20 cellular contexts compared by ENCODE assay signal in genomic region chr5:102796481-102796880, GRCh38. TPM values are rescaled to one million over a fixed set of nuclear protein-coding genes. Genes with fewer than 3 reads are reported as not detected.
DNase-seq lines count a peak whose midpoint lies in the region; TF ChIP-seq lines count a peak whose summit lies in the region.
"Had no signal": no experiment of that assay in that cellular context is flagged by ENCODE, and none has a peak within 500 bp of the region (broad histone marks: within the 10 kb centered on the region; RNA-seq: fewer than 3 reads in every experiment).

No MANE protein-coding gene starts in this region.

- peaks cover 39% of the 10 kb centered on the region for H3K4me1 ChIP-seq in endocrine pancreas (ENCODE audit: control insufficient read depth, insufficient read depth, low read length)
- H3K4me1 ChIP-seq: prostate gland had no signal

- peak overlapping the region; percentile 66 for H3K4me3 ChIP-seq in endocrine pancreas (ENCODE audit: control insufficient read depth, insufficient read depth, low read length)
- H3K4me3 ChIP-seq: cardiac muscle cell, prostate gland had no signal

- peaks cover 3% of the 10 kb centered on the region for H3K9me3 Mint-ChIP-seq in nephron progenitor cell
- no peaks in the 10 kb centered on the region for H3K9me3 Mint-ChIP-seq in activated naive CD8-positive, alpha-beta T cell treated with anti-CD3 and anti-CD28 coated beads for 36 hours
- H3K9me3 Mint-ChIP-seq: activated CD8-positive, alpha-beta T cell treated with anti-CD3 and anti-CD28 coated beads for 36 hours; activated naive CD8-positive, alpha-beta T cell treated with anti-CD3 and anti-CD28 coated beads, Interleukin-2, amount 10 ng/mL, durations not matched to agents 7 days and 5 days; CD14-positive monocyte had no signal

- TF ChIP-seq CTCF in nephron progenitor cell (IDR thresholded peaks at IDR 0.05) (no peak), GM13977 (IDR thresholded peaks at IDR 0.05; ENCODE audit: extremely low read depth, insufficient read depth, missing control alignments) (no peak)

- no peaks in the 10 kb centered on the region for H3K9me3 ChIP-seq in endocrine pancreas (ENCODE audit: control insufficient read depth, low read length)
- H3K9me3 ChIP-seq: prostate gland had no signal

- H3K27ac Mint-ChIP-seq in nephron progenitor cell, result peak overlapping the region; percentile 3
- no peak overlapping the region for H3K27ac Mint-ChIP-seq in activated naive CD8-positive, alpha-beta T cell treated with anti-CD3 and anti-CD28 coated beads for 36 hours
- H3K27ac Mint-ChIP-seq: activated CD8-positive, alpha-beta T cell treated with anti-CD3 and anti-CD28 coated beads for 36 hours; activated naive CD8-positive, alpha-beta T cell treated with anti-CD3 and anti-CD28 coated beads, Interleukin-2, amount 10 ng/mL, durations not matched to agents 7 days and 5 days; CD14-positive monocyte had no signal

- no peak overlapping the region for H3K9ac ChIP-seq in endocrine pancreas (ENCODE audit: control insufficient read depth, insufficient read depth, low read length)

- no peaks in the 10 kb centered on the region for H3K27me3 ChIP-seq in endocrine pancreas (ENCODE audit: control insufficient read depth, insufficient read depth, low read length)
- H3K27me3 ChIP-seq: cardiac muscle cell had no signal

- in situ Hi-C loops in GM13977 (cut with MboI; ENCODE audit: low pct_unique_long_range_greater_than_20kb, low sequenced_read_pairs, unreplicated experiment), result no loop called here

- H3K4me3 Mint-ChIP-seq in nephron progenitor cell, result no peak overlapping the region
- H3K4me3 Mint-ChIP-seq in activated naive CD8-positive, alpha-beta T cell treated with anti-CD3 and anti-CD28 coated beads for 36 hours, result no peak overlapping the region
- H3K4me3 Mint-ChIP-seq: activated CD8-positive, alpha-beta T cell treated with anti-CD3 and anti-CD28 coated beads for 36 hours; activated naive CD8-positive, alpha-beta T cell treated with anti-CD3 and anti-CD28 coated beads, Interleukin-2, amount 10 ng/mL, durations not matched to agents 7 days and 5 days; CD14-positive monocyte had no signal

- H3K36me3 Mint-ChIP-seq in nephron progenitor cell (ENCODE audit: low read depth), result peaks cover 4% of the 10 kb centered on the region
- peaks cover 2% of the 10 kb centered on the region for H3K36me3 Mint-ChIP-seq in activated naive CD8-positive, alpha-beta T cell treated with anti-CD3 and anti-CD28 coated beads for 36 hours
- H3K36me3 Mint-ChIP-seq: CD14-positive monocyte had no signal

- H3K4me1 Mint-ChIP-seq in nephron progenitor cell, result peaks cover 49% of the 10 kb centered on the region
- peaks cover 50% of the 10 kb centered on the region for H3K4me1 Mint-ChIP-seq in activated naive CD8-positive, alpha-beta T cell treated with anti-CD3 and anti-CD28 coated beads for 36 hours

- H3K27me3 Mint-ChIP-seq in nephron progenitor cell (ENCODE audit: low read depth, poor library complexity), result no peaks in the 10 kb centered on the region
- no peaks in the 10 kb centered on the region for H3K27me3 Mint-ChIP-seq in activated naive CD8-positive, alpha-beta T cell treated with anti-CD3 and anti-CD28 coated beads for 36 hours
- H3K27me3 Mint-ChIP-seq: activated CD8-positive, alpha-beta T cell treated with anti-CD3 and anti-CD28 coated beads for 36 hours; activated naive CD8-positive, alpha-beta T cell treated with anti-CD3 and anti-CD28 coated beads, Interleukin-2, amount 10 ng/mL, durations not matched to agents 7 days and 5 days had no signal

- no peaks in the 10 kb centered on the region for H3K36me3 ChIP-seq in endocrine pancreas (ENCODE audit: control insufficient read depth, insufficient read depth, low read length)
- H3K36me3 ChIP-seq: cardiac muscle cell, prostate gland, WERI-Rb-1 had no signal

- peak; percentile 40 for DNase-seq in DMS79 treated with DMSO at 0.1 percent for 48 hours (lab: John Stamatoyannopoulos, UW)
- no peak for DNase-seq in DMS79 (lab: John Stamatoyannopoulos, UW)
- DNase-seq in NCI-H1417 (lab: John Stamatoyannopoulos, UW), result peak in 2 of 3 experiments; percentile 4 to 22
- no peak for DNase-seq in nephron progenitor cell
- DNase-seq in activated naive CD8-positive, alpha-beta T cell treated with anti-CD3 and anti-CD28 coated beads for 36 hours, result no peak
- DNase-seq in COLO668 (lab: John Stamatoyannopoulos, UW; ENCODE audit: unreplicated experiment), result no peak
- no peak for DNase-seq in GM13977 (ENCODE audit: low spot score)
- DNase-seq: 8988T; activated CD8-positive, alpha-beta T cell treated with anti-CD3 and anti-CD28 coated beads for 36 hours; activated naive CD8-positive, alpha-beta T cell treated with anti-CD3 and anti-CD28 coated beads, Interleukin-2, amount 10 ng/mL, durations not matched to agents 7 days and 5 days; effector CD4-positive, alpha-beta T cell; left ventricle myocardium superior; NCI-H82; stimulated activated naive CD8-positive, alpha-beta T cell treated with anti-CD3 and anti-CD28 coated beads, Interleukin-15, Interleukin-2, amounts not matched to agents 100 U/mL and 50 U/mL, for 24 hours; SW 1271; WERI-Rb-1 had no signal

RNA-seq across cellular contexts. Expression of gene PAM, which starts 41.4 kb away (rescaled TPM):
- total RNA-seq in activated naive CD8-positive, alpha-beta T cell treated with anti-CD3 and anti-CD28 coated beads for 36 hours, result 10 to 100 TPM; 42.0 to 54.0 TPM

Comparison
In these comparisons a context has a peak if more than half of its experiments do, and no peak if none do; other contexts are left out.
1. DNase-seq: peak in DMS79 treated with DMSO at 0.1 percent for 48 hours (single experiment) and NCI-H1417 (2 of 3); none in DMS79 (single experiment), nephron progenitor cell (single experiment), activated naive CD8-positive, alpha-beta T cell treated with anti-CD3 and anti-CD28 coated beads for 36 hours (single experiment), COLO668 (single experiment) and GM13977 (single experiment).